Comparison of ENCODE assay signal across 1 cellular context in the genomic region with DNA sequence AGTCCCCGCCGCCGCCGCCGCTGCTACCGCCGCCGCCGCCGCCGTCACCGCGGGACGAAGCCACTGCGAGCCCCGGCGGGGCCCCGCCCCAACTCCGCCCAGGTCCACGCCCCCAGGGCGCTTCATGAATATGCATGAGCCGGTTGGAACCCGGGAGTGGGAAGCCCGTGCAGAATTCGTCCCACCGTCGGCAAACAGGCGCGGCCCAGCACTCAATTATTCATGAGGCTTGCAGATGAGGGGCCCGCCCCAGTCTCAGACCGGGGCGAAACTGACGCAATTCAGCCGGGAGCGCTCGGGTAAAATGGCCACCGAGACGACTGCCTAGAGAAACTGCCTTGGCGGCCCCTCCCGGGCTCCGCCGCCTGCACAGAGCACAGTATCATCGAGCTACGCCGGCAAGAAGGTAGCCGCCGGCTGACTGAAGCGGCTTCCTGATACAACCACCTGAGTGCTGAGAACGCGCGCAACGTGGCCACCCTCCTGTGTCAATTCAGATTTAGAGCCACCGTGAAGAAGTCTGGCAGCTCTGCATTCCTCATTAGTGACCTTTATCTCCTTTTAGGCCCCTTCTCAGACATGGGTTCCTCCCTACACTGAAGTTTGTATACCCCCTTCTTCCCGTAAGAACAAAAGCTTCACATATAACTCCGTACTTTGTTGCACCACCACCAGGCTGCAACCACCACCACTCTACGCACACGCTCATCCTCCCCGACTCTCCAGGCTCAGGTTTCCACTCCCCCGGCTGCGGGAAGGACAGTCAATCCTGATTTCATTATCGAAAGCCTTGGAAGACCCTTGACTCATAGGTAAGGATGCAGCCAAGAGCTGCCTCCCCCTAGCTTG.
TF ChIP-seq lines count a peak whose summit lies in the region.

A gene with protein sequence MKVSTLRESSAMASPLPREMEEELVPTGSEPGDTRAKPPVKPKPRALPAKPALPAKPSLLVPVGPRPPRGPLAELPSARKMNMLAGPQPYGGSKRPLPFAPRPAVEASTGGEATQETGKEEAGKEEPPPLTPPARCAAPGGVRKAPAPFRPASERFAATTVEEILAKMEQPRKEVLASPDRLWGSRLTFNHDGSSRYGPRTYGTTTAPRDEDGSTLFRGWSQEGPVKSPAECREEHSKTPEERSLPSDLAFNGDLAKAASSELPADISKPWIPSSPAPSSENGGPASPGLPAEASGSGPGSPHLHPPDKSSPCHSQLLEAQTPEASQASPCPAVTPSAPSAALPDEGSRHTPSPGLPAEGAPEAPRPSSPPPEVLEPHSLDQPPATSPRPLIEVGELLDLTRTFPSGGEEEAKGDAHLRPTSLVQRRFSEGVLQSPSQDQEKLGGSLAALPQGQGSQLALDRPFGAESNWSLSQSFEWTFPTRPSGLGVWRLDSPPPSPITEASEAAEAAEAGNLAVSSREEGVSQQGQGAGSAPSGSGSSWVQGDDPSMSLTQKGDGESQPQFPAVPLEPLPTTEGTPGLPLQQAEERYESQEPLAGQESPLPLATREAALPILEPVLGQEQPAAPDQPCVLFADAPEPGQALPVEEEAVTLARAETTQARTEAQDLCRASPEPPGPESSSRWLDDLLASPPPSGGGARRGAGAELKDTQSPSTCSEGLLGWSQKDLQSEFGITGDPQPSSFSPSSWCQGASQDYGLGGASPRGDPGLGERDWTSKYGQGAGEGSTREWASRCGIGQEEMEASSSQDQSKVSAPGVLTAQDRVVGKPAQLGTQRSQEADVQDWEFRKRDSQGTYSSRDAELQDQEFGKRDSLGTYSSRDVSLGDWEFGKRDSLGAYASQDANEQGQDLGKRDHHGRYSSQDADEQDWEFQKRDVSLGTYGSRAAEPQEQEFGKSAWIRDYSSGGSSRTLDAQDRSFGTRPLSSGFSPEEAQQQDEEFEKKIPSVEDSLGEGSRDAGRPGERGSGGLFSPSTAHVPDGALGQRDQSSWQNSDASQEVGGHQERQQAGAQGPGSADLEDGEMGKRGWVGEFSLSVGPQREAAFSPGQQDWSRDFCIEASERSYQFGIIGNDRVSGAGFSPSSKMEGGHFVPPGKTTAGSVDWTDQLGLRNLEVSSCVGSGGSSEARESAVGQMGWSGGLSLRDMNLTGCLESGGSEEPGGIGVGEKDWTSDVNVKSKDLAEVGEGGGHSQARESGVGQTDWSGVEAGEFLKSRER (N-terminal part only) (minus strand): TSS at position 67 of the 849 bp plus-strand sequence. CDS start 3,067 bp downstream, outside the sequence.

TF ChIP-seq in K562, 482 proteins besides CTCF, POLR2A, EP300 and RAD21 (continued from another document and continues in another):
- TF ChIP-seq, protein P1, sequence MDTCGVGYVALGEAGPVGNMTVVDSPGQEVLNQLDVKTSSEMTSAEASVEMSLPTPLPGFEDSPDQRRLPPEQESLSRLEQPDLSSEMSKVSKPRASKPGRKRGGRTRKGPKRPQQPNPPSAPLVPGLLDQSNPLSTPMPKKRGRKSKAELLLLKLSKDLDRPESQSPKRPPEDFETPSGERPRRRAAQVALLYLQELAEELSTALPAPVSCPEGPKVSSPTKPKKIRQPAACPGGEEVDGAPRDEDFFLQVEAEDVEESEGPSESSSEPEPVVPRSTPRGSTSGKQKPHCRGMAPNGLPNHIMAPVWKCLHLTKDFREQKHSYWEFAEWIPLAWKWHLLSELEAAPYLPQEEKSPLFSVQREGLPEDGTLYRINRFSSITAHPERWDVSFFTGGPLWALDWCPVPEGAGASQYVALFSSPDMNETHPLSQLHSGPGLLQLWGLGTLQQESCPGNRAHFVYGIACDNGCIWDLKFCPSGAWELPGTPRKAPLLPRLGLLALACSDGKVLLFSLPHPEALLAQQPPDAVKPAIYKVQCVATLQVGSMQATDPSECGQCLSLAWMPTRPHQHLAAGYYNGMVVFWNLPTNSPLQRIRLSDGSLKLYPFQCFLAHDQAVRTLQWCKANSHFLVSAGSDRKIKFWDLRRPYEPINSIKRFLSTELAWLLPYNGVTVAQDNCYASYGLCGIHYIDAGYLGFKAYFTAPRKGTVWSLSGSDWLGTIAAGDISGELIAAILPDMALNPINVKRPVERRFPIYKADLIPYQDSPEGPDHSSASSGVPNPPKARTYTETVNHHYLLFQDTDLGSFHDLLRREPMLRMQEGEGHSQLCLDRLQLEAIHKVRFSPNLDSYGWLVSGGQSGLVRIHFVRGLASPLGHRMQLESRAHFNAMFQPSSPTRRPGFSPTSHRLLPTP (IDR thresholded peaks at IDR 0.05; ENCODE audit: borderline replicate concordance, extremely low read depth, insufficient read length): no peak
- TF ChIP-seq RCOR1 (IDR thresholded peaks at IDR 0.05; ENCODE audit: borderline replicate concordance in 1 of 2, low read depth in 2 of 2, low read length in 2 of 2) (0 out of 4 replicates have a peak, but pooled peaks of 1 of the 2 experiments have one; percentile 10), SMC3 (conservative IDR thresholded peaks at IDR 0.05; ENCODE audit: insufficient read depth, low read depth, low read length) (no peak), EP400 (IDR thresholded peaks at IDR 0.05) (peak; percentile 94), ERF (CRISPR knock-in tag; IDR thresholded peaks at IDR 0.05) (no peak), TFAM (CRISPR knock-in tag; conservative IDR thresholded peaks at IDR 0.05) (no peak), HNRNPUL1 (IDR thresholded peaks at IDR 0.05; ENCODE audit: low read length) (no peak), CAMTA2 (CRISPR knock-in tag; conservative IDR thresholded peaks at IDR 0.05) (no peak), ZNF384 (IDR thresholded peaks at IDR 0.05; ENCODE audit: low read depth, low read length) (no peak), ZBTB17 (CRISPR knock-in tag; IDR thresholded peaks at IDR 0.05) (peak; percentile 96), KDM2B (CRISPR knock-in tag; IDR thresholded peaks at IDR 0.05) (no peak)
- TF ChIP-seq, protein P2, sequence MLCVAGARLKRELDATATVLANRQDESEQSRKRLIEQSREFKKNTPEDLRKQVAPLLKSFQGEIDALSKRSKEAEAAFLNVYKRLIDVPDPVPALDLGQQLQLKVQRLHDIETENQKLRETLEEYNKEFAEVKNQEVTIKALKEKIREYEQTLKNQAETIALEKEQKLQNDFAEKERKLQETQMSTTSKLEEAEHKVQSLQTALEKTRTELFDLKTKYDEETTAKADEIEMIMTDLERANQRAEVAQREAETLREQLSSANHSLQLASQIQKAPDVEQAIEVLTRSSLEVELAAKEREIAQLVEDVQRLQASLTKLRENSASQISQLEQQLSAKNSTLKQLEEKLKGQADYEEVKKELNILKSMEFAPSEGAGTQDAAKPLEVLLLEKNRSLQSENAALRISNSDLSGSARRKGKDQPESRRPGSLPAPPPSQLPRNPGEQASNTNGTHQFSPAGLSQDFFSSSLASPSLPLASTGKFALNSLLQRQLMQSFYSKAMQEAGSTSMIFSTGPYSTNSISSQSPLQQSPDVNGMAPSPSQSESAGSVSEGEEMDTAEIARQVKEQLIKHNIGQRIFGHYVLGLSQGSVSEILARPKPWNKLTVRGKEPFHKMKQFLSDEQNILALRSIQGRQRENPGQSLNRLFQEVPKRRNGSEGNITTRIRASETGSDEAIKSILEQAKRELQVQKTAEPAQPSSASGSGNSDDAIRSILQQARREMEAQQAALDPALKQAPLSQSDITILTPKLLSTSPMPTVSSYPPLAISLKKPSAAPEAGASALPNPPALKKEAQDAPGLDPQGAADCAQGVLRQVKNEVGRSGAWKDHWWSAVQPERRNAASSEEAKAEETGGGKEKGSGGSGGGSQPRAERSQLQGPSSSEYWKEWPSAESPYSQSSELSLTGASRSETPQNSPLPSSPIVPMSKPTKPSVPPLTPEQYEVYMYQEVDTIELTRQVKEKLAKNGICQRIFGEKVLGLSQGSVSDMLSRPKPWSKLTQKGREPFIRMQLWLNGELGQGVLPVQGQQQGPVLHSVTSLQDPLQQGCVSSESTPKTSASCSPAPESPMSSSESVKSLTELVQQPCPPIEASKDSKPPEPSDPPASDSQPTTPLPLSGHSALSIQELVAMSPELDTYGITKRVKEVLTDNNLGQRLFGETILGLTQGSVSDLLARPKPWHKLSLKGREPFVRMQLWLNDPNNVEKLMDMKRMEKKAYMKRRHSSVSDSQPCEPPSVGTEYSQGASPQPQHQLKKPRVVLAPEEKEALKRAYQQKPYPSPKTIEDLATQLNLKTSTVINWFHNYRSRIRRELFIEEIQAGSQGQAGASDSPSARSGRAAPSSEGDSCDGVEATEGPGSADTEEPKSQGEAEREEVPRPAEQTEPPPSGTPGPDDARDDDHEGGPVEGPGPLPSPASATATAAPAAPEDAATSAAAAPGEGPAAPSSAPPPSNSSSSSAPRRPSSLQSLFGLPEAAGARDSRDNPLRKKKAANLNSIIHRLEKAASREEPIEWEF (CRISPR knock-in tag; IDR thresholded peaks at IDR 0.05): no peak
- TF ChIP-seq, protein P3, sequence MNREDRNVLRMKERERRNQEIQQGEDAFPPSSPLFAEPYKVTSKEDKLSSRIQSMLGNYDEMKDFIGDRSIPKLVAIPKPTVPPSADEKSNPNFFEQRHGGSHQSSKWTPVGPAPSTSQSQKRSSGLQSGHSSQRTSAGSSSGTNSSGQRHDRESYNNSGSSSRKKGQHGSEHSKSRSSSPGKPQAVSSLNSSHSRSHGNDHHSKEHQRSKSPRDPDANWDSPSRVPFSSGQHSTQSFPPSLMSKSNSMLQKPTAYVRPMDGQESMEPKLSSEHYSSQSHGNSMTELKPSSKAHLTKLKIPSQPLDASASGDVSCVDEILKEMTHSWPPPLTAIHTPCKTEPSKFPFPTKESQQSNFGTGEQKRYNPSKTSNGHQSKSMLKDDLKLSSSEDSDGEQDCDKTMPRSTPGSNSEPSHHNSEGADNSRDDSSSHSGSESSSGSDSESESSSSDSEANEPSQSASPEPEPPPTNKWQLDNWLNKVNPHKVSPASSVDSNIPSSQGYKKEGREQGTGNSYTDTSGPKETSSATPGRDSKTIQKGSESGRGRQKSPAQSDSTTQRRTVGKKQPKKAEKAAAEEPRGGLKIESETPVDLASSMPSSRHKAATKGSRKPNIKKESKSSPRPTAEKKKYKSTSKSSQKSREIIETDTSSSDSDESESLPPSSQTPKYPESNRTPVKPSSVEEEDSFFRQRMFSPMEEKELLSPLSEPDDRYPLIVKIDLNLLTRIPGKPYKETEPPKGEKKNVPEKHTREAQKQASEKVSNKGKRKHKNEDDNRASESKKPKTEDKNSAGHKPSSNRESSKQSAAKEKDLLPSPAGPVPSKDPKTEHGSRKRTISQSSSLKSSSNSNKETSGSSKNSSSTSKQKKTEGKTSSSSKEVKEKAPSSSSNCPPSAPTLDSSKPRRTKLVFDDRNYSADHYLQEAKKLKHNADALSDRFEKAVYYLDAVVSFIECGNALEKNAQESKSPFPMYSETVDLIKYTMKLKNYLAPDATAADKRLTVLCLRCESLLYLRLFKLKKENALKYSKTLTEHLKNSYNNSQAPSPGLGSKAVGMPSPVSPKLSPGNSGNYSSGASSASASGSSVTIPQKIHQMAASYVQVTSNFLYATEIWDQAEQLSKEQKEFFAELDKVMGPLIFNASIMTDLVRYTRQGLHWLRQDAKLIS (CRISPR knock-in tag; IDR thresholded peaks at IDR 0.05): peak; percentile 37; the same call in 1 of the 2 replicates
- TF ChIP-seq, protein P4, sequence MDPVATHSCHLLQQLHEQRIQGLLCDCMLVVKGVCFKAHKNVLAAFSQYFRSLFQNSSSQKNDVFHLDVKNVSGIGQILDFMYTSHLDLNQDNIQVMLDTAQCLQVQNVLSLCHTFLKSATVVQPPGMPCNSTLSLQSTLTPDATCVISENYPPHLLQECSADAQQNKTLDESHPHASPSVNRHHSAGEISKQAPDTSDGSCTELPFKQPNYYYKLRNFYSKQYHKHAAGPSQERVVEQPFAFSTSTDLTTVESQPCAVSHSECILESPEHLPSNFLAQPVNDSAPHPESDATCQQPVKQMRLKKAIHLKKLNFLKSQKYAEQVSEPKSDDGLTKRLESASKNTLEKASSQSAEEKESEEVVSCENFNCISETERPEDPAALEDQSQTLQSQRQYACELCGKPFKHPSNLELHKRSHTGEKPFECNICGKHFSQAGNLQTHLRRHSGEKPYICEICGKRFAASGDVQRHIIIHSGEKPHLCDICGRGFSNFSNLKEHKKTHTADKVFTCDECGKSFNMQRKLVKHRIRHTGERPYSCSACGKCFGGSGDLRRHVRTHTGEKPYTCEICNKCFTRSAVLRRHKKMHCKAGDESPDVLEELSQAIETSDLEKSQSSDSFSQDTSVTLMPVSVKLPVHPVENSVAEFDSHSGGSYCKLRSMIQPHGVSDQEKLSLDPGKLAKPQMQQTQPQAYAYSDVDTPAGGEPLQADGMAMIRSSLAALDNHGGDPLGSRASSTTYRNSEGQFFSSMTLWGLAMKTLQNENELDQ (CRISPR knock-in tag; IDR thresholded peaks at IDR 0.05; ENCODE audit: borderline replicate concordance): no peak
- TF ChIP-seq, protein P5, sequence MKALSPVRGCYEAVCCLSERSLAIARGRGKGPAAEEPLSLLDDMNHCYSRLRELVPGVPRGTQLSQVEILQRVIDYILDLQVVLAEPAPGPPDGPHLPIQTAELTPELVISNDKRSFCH (CRISPR knock-in tag; IDR thresholded peaks at IDR 0.05): no peak
- TF ChIP-seq, protein P5 (tag; IDR thresholded peaks at IDR 0.05): peak; percentile 75; the same call in 1 of the 2 replicates
- TF ChIP-seq, protein P6, sequence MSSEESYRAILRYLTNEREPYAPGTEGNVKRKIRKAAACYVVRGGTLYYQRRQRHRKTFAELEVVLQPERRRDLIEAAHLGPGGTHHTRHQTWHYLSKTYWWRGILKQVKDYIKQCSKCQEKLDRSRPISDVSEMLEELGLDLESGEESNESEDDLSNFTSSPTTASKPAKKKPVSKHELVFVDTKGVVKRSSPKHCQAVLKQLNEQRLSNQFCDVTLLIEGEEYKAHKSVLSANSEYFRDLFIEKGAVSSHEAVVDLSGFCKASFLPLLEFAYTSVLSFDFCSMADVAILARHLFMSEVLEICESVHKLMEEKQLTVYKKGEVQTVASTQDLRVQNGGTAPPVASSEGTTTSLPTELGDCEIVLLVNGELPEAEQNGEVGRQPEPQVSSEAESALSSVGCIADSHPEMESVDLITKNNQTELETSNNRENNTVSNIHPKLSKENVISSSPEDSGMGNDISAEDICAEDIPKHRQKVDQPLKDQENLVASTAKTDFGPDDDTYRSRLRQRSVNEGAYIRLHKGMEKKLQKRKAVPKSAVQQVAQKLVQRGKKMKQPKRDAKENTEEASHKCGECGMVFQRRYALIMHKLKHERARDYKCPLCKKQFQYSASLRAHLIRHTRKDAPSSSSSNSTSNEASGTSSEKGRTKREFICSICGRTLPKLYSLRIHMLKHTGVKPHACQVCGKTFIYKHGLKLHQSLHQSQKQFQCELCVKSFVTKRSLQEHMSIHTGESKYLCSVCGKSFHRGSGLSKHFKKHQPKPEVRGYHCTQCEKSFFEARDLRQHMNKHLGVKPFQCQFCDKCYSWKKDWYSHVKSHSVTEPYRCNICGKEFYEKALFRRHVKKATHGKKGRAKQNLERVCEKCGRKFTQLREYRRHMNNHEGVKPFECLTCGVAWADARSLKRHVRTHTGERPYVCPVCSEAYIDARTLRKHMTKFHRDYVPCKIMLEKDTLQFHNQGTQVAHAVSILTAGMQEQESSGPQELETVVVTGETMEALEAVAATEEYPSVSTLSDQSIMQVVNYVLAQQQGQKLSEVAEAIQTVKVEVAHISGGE (CRISPR knock-in tag; IDR thresholded peaks at IDR 0.05): no peak
- TF ChIP-seq, protein P7, sequence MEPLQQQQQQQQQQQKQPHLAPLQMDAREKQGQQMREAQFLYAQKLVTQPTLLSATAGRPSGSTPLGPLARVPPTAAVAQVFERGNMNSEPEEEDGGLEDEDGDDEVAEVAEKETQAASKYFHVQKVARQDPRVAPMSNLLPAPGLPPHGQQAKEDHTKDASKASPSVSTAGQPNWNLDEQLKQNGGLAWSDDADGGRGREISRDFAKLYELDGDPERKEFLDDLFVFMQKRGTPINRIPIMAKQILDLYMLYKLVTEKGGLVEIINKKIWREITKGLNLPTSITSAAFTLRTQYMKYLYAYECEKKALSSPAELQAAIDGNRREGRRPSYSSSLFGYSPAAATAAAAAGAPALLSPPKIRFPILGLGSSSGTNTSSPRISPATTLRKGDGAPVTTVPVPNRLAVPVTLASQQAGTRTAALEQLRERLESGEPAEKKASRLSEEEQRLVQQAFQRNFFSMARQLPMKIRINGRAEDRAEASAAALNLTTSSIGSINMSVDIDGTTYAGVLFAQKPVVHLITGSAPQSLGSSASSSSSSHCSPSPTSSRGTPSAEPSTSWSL (CRISPR knock-in tag; IDR thresholded peaks at IDR 0.05; ENCODE audit: borderline replicate concordance): no peak
